Comparison of ENCODE assay signal across 8 cellular contexts in genomic region chr12:53098354-53098981, GRCh38. TPM values are rescaled to one million over a fixed set of nuclear protein-coding genes. Genes with fewer than 3 reads are reported as not detected.
A peak's percentile ranks its signal among the peaks of the same experiment; 100 is the strongest.
DNase-seq lines count a peak whose midpoint lies in the region; ATAC-seq, FAIRE-seq and TF ChIP-seq lines count a peak whose summit lies in the region.

No MANE protein-coding gene starts in this region.

- no peaks in the 10 kb centered on the region for H3K9me3 ChIP-seq in BLaER1 treated with 17β-estradiol and CSF1 and Interleukin-3, amounts not matched to agents 10 nM and 100 nM (replicated peaks in 1 of 11)
- H3K9me3 ChIP-seq in MG63 (no peaks in the 10 kb centered on the region), astrocyte (ENCODE audit: insufficient read depth, low read depth, low read length) (no peaks in the 10 kb centered on the region), iPS-15b (ENCODE audit: control insufficient read depth, insufficient read depth, low read length) (no peaks in the 10 kb centered on the region)

- H2AFZ ChIP-seq in astrocyte (ENCODE audit: low read depth, low read length): peak overlapping the region; percentile 85

- no peaks in the 10 kb centered on the region; a peak in 1 of 22 replicates for H4K20me1 ChIP-seq in BLaER1 treated with 17β-estradiol and CSF1 and Interleukin-3, amounts not matched to agents 10 nM and 100 nM
- no peaks in the 10 kb centered on the region for H4K20me1 ChIP-seq in astrocyte (ENCODE audit: insufficient read depth, low read length)

- ATAC-seq in GM21381 (IDR thresholded peaks at IDR 0.05; ENCODE audit: unreplicated experiment) (no peak), HG02870 (IDR thresholded peaks at IDR 0.05; ENCODE audit: unreplicated experiment) (no peak)

- no peaks in the 10 kb centered on the region for H3K79me2 ChIP-seq in astrocyte (ENCODE audit: insufficient read depth, low read length)

- peaks cover 37 to 90% (median 57%) of the 10 kb centered on the region in 10 experiments for H3K4me1 ChIP-seq in BLaER1 treated with 17β-estradiol and CSF1 and Interleukin-3, amounts not matched to agents 10 nM and 100 nM
- peaks cover 31% of the 10 kb centered on the region for H3K4me1 ChIP-seq in astrocyte (ENCODE audit: insufficient read depth, low read length)
- H3K4me1 ChIP-seq in iPS-15b (ENCODE audit: control insufficient read depth, insufficient read depth, low read length): peaks cover 18% of the 10 kb centered on the region

- H3K27me3 Mint-ChIP-seq in astrocyte (ENCODE audit: low read depth, unreplicated experiment): peaks cover 25% of the 10 kb centered on the region

- H3K36me3 Mint-ChIP-seq in astrocyte (ENCODE audit: low read depth, unreplicated experiment): no peaks in the 10 kb centered on the region

- peak overlapping the region in 9 of 11 experiments; percentile 61 to 77 (median 71); a peak in 15 of 22 replicates for H3K9ac ChIP-seq in BLaER1 treated with 17β-estradiol and CSF1 and Interleukin-3, amounts not matched to agents 10 nM and 100 nM
- peak overlapping the region; percentile 82 for H3K9ac ChIP-seq in astrocyte (ENCODE audit: low read length)
- H3K9ac ChIP-seq in iPS-15b (ENCODE audit: low read depth, low read length): no peak overlapping the region

- H3K4me3 Mint-ChIP-seq in astrocyte (ENCODE audit: unreplicated experiment): peak overlapping the region; percentile 85

- no peak for TF ChIP-seq CTCF in astrocyte (IDR thresholded peaks at IDR 0.05; ENCODE audit: insufficient read depth, low read depth, low read length)

- DNase-seq in MG63 (peak; percentile 87), astrocyte (ENCODE audit: low read depth) (peak; percentile 71)
- peak; percentile 32 for DNase-seq in stimulated activated CD4-positive, alpha-beta T cell treated with anti-CD3 and anti-CD28 coated beads, Interleukin-4, amount 100 ng/mL, for 1 hour
- no peak for DNase-seq in central memory CD4-positive, alpha-beta T cell

- peaks cover 0 to 22% (median 20%) of the 10 kb centered on the region in 11 experiments; a peak in 17 of 22 replicates for H3K27me3 ChIP-seq in BLaER1 treated with 17β-estradiol and CSF1 and Interleukin-3, amounts not matched to agents 10 nM and 100 nM
- H3K27me3 ChIP-seq in MG63 (no peaks in the 10 kb centered on the region), astrocyte (ENCODE audit: insufficient read depth, low read length) (no peaks in the 10 kb centered on the region), iPS-15b (ENCODE audit: control insufficient read depth, insufficient read depth, low read length) (peaks cover 37% of the 10 kb centered on the region)

- peak; percentile 58 for FAIRE-seq in astrocyte (lab: Jason Lieb, UNC)

- H3K9me3 Mint-ChIP-seq in astrocyte (ENCODE audit: unreplicated experiment): peaks cover 2% of the 10 kb centered on the region

- peak overlapping the region; percentile 70 for H3K27ac Mint-ChIP-seq in astrocyte (ENCODE audit: unreplicated experiment)

- H3K36me3 ChIP-seq in BLaER1 treated with 17β-estradiol and CSF1 and Interleukin-3, amounts not matched to agents 10 nM and 100 nM: no peaks in the 10 kb centered on the region
- H3K36me3 ChIP-seq in MG63: no peaks in the 10 kb centered on the region
- no peaks in the 10 kb centered on the region for H3K36me3 ChIP-seq in astrocyte (ENCODE audit: insufficient read depth, low read length)
- no peaks in the 10 kb centered on the region for H3K36me3 ChIP-seq in iPS-15b (ENCODE audit: control insufficient read depth, insufficient read depth, low read length)

- H3K4me2 ChIP-seq in BLaER1 treated with 17β-estradiol and CSF1 and Interleukin-3, amounts not matched to agents 10 nM and 100 nM: peak overlapping the region; percentile 95 to 100 (median 100)
- peak overlapping the region; percentile 96 for H3K4me2 ChIP-seq in astrocyte (ENCODE audit: low read length)

- H3K4me1 Mint-ChIP-seq in astrocyte (ENCODE audit: low read depth, unreplicated experiment): peaks cover 23% of the 10 kb centered on the region

- peak overlapping the region in 9 of 10 experiments; percentile 44 to 74 (median 62); a peak in 16 of 20 replicates for H3K4me3 ChIP-seq in BLaER1 treated with 17β-estradiol and CSF1 and Interleukin-3, amounts not matched to agents 10 nM and 100 nM
- peak overlapping the region; percentile 54 for H3K4me3 ChIP-seq in MG63
- peak overlapping the region; percentile 65 for H3K4me3 ChIP-seq in astrocyte (ENCODE audit: insufficient read depth, low read depth, low read length)
- peak overlapping the region; percentile 82 for H3K4me3 ChIP-seq in iPS-15b (ENCODE audit: low read depth, low read length)

- peak overlapping the region in 6 of 11 experiments; percentile 18 to 70 (median 56); a peak in 9 of 22 replicates for H3K27ac ChIP-seq in BLaER1 treated with 17β-estradiol and CSF1 and Interleukin-3, amounts not matched to agents 10 nM and 100 nM
- peak overlapping the region; percentile 88 for H3K27ac ChIP-seq in astrocyte (ENCODE audit: low read depth, low read length)

RNA-seq across cellular contexts. Expression of gene IGFBP6, which starts 1.0 kb away (rescaled TPM):
- 37.5 and 66.3 TPM in 2 replicates for total RNA-seq in MG63 (2014; rRNA removed; shearing (Covaris generic); ENCODE audit: low replicate concordance)
- 20.8 and 26.3 TPM in 2 replicates for total RNA-seq in astrocyte

RNA-seq across cellular contexts. Expression of gene SOAT2, which starts 4.8 kb away (rescaled TPM):
- not detected in 2 replicates for total RNA-seq in MG63 (2014; rRNA removed; shearing (Covaris generic); ENCODE audit: low replicate concordance)
- total RNA-seq in astrocyte: not detected in 2 replicates

RNA-seq across cellular contexts. Expression of gene SPRYD3, which starts 19.3 kb away (rescaled TPM):
- total RNA-seq in MG63 (2014; rRNA removed; shearing (Covaris generic); ENCODE audit: low replicate concordance): 22.1 and 23.9 TPM in 2 replicates
- 21.8 and 22.8 TPM in 2 replicates for total RNA-seq in astrocyte

RNA-seq across cellular contexts. Expression of gene TNS2, which starts 48.6 kb away (rescaled TPM):
- 10.8 and 12.4 TPM in 2 replicates for total RNA-seq in MG63 (2014; rRNA removed; shearing (Covaris generic); ENCODE audit: low replicate concordance)
- 15.4 and 21.1 TPM in 2 replicates for total RNA-seq in astrocyte
